34 cellular contexts compared by ENCODE assay signal in the genomic region with DNA sequence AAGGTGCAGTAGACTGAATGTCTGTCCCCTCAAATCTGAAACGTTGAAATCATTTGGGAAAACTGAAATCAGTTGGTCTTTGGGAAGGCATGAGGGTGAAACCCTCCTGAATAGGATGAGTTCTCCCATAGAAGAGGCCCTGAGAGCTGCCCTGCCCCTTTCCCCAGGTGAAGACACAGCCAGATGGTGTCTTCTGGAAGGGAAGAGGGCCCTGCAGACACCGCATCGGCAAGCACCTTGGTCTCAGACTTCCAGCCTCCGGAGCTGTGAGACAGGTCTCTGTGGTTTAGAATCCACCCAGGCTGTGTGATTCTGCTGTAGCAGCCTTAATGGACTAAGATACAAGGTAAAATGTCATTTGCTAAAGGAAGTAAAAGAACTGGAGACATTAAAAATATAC. TPM values are rescaled to one million over a fixed set of nuclear protein-coding genes. Genes with fewer than 3 reads are reported as not detected.
"Had no signal": no experiment of that assay in that cellular context is flagged by ENCODE, and none has a peak within 500 bp of the region (broad histone marks: within the 10 kb centered on the region; RNA-seq: fewer than 3 reads in every experiment).

No MANE protein-coding gene starts in this region.

- H3K4me1 ChIP-seq: body of pancreas, breast epithelium, Peyer's patch, SJSA1 had no signal

- H3K36me3 Mint-ChIP-seq: activated naive CD4-positive, alpha-beta T cell treated with anti-CD3 and anti-CD28 coated beads, Interleukin-2, amount 50 U/mL, for 24 hours; T-cell had no signal

- H3K9me2 ChIP-seq: SK-N-SH had no signal

- H3K9me3 ChIP-seq: body of pancreas, breast epithelium, Peyer's patch, SJSA1, SK-N-SH had no signal

- H3K9me3 Mint-ChIP-seq: activated CD8-positive, alpha-beta T cell treated with anti-CD3 and anti-CD28 coated beads for 36 hours; activated naive CD4-positive, alpha-beta T cell treated with anti-CD3 and anti-CD28 coated beads, Interleukin-2, amount 50 U/mL, for 24 hours had no signal

- DNase-seq: activated CD4-positive, alpha-beta T cell treated with anti-CD3 and anti-CD28 coated beads for 1 hour; activated CD4-positive, alpha-beta T cell treated with anti-CD3 and anti-CD28 coated beads for 48 hours; activated CD4-positive, alpha-beta T cell treated with anti-CD3 and anti-CD28 coated beads, Interleukin-2, amount 50 U/mL, for 4 hours; activated CD4-positive, CD25-positive, alpha-beta regulatory T cell; activated CD8-positive, alpha-beta T cell treated with anti-CD3 and anti-CD28 coated beads for 36 hours; activated gamma-delta T cell; activated naive CD4-positive, alpha-beta T cell treated with Interleukin-2 at 50 U/mL for 16 hours; activated naive CD8-positive, alpha-beta T cell treated with anti-CD3 and anti-CD28 coated beads, Interleukin-2, amount 10 ng/mL, durations not matched to agents 7 days and 5 days; activated T-cell treated with anti-CD3 and anti-CD28 coated beads, Interleukin-2, amount 50 U/mL, for 1 hour; amygdala; body of pancreas; KG1; MM.1S; MV-4-11; NCI-H1092; NCI-H1436 treated with DMSO at 0.1 percent for 48 hours; NCI-H1694 treated with DMSO at 0.1 percent for 48 hours; NCI-H2029; NCI-H345; NCI-H524 treated with DMSO at 0.1 percent for 48 hours; Peyer's patch; RPMI8226; SHP77 treated with DMSO at 0.1 percent for 48 hours; SK-N-SH; T-cell; T-helper 2 cell; T-helper 9 cell; WERI-Rb-1 had no signal

- H3K27me3 Mint-ChIP-seq: activated CD8-positive, alpha-beta T cell treated with anti-CD3 and anti-CD28 coated beads for 36 hours; activated naive CD4-positive, alpha-beta T cell treated with anti-CD3 and anti-CD28 coated beads, Interleukin-2, amount 50 U/mL, for 24 hours; activated naive CD8-positive, alpha-beta T cell treated with anti-CD3 and anti-CD28 coated beads, Interleukin-2, amount 10 ng/mL, durations not matched to agents 7 days and 5 days had no signal

- H3K27me3 ChIP-seq: body of pancreas, breast epithelium, Peyer's patch, SJSA1 had no signal

- ATAC-seq: activated CD8-positive, alpha-beta T cell treated with anti-CD3 and anti-CD28 coated beads for 36 hours; body of pancreas; T-cell had no signal

- H3K4me3 Mint-ChIP-seq: activated CD8-positive, alpha-beta T cell treated with anti-CD3 and anti-CD28 coated beads for 36 hours; activated naive CD4-positive, alpha-beta T cell treated with anti-CD3 and anti-CD28 coated beads, Interleukin-2, amount 50 U/mL, for 24 hours had no signal

- H3K36me3 ChIP-seq: breast epithelium, Peyer's patch, SJSA1, WERI-Rb-1 had no signal

- H3K9ac ChIP-seq: SK-N-SH had no signal

- H3K4me2 ChIP-seq: SK-N-SH had no signal

- H3K27ac Mint-ChIP-seq: activated CD8-positive, alpha-beta T cell treated with anti-CD3 and anti-CD28 coated beads for 36 hours; activated naive CD4-positive, alpha-beta T cell treated with anti-CD3 and anti-CD28 coated beads, Interleukin-2, amount 50 U/mL, for 24 hours; activated T-helper 2 cell treated with anti-CD3 and anti-CD28 coated beads, Interferon-gamma antibody, Interleukin-2, Interleukin-4, amounts not matched to agents 10 μg/mL and 5 μg/mL and 100 μg/mL, durations not matched to agents 14 hours and 24 hours and 36 hours had no signal

- H3K27ac ChIP-seq: body of pancreas, breast epithelium, Peyer's patch, SJSA1, WERI-Rb-1 had no signal

- H3K4me3 ChIP-seq: body of pancreas, breast epithelium, Peyer's patch, SJSA1 had no signal

RNA-seq across cellular contexts. Expression of a gene that starts 42.1 kb away (rescaled TPM):
- total RNA-seq: activated T-helper 2 cell treated with anti-CD3 and anti-CD28 coated beads, Interferon-gamma antibody, Interleukin-2, Interleukin-4, amounts not matched to agents 10 μg/mL and 5 μg/mL and 100 μg/mL, durations not matched to agents 14 hours and 24 hours and 36 hours; LHCN-M2; NCI-H460 had no signal
